In genomic region chr6:11902527-11902926, GRCh38 we compare ENCODE assay signal across 3 cellular contexts.
TF ChIP-seq lines count a peak whose summit lies in the region.

No MANE protein-coding gene starts in this region.

TF ChIP-seq in K562, 482 proteins besides CTCF, POLR2A, EP300 and RAD21 (continued from another document):
- no peak for TF ChIP-seq TRIM25 (IDR thresholded peaks at IDR 0.05; ENCODE audit: borderline replicate concordance)
- TF ChIP-seq DMBX1 (CRISPR knock-in tag; IDR thresholded peaks at IDR 0.05; ENCODE audit: borderline replicate concordance): no peak
- TF ChIP-seq MTA2 (IDR thresholded peaks at IDR 0.05; ENCODE audit: low read depth): no peak

TF ChIP-seq in HEK293T, 16 proteins besides CTCF, POLR2A, EP300 and RAD21 (continued from another document):
- TF ChIP-seq, protein P1, sequence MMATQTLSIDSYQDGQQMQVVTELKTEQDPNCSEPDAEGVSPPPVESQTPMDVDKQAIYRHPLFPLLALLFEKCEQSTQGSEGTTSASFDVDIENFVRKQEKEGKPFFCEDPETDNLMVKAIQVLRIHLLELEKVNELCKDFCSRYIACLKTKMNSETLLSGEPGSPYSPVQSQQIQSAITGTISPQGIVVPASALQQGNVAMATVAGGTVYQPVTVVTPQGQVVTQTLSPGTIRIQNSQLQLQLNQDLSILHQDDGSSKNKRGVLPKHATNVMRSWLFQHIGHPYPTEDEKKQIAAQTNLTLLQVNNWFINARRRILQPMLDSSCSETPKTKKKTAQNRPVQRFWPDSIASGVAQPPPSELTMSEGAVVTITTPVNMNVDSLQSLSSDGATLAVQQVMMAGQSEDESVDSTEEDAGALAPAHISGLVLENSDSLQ (IDR thresholded peaks at IDR 0.05): no peak
- no peak for TF ChIP-seq FOXK2 (IDR thresholded peaks at IDR 0.05)
- TF ChIP-seq SP1 (IDR thresholded peaks at IDR 0.05): no peak
- no peak for TF ChIP-seq BHLHE40 (IDR thresholded peaks at IDR 0.05; ENCODE audit: borderline replicate concordance)
- no peak for TF ChIP-seq L3MBTL2 (conservative IDR thresholded peaks at IDR 0.05)
- TF ChIP-seq ZNF384 (IDR thresholded peaks at IDR 0.05): no peak
TF ChIP-seq in HEK293T: peak in this region for 0.

TF ChIP-seq in HepG2, 621 proteins besides CTCF, POLR2A, EP300 and RAD21 (continued from another document):
- TF ChIP-seq YEATS2 (CRISPR knock-in tag; IDR thresholded peaks at IDR 0.05; ENCODE audit: borderline replicate concordance) (no peak), DMAP1 (CRISPR knock-in tag; IDR thresholded peaks at IDR 0.05) (no peak), KDM2A (CRISPR knock-in tag; IDR thresholded peaks at IDR 0.05; ENCODE audit: borderline replicate concordance, low read depth) (no peak), GATAD1 (CRISPR knock-in tag; IDR thresholded peaks at IDR 0.05) (no peak), ZNF75D (CRISPR knock-in tag; IDR thresholded peaks at IDR 0.05; ENCODE audit: borderline replicate concordance) (no peak), ZNF337 (CRISPR knock-in tag; IDR thresholded peaks at IDR 0.05; ENCODE audit: borderline replicate concordance, low read depth) (no peak), AGO1 (IDR thresholded peaks at IDR 0.05; ENCODE audit: low read depth, low read length, poor library complexity, severe bottlenecking) (no peak), ZNF605 (CRISPR knock-in tag; IDR thresholded peaks at IDR 0.05) (no peak), TGIF2 (CRISPR knock-in tag; IDR thresholded peaks at IDR 0.05) (no peak), ZNF280D (CRISPR knock-in tag; IDR thresholded peaks at IDR 0.05) (no peak), ZSCAN21 (CRISPR knock-in tag; IDR thresholded peaks at IDR 0.05; ENCODE audit: borderline replicate concordance) (no peak), FOXO4 (CRISPR knock-in tag; conservative IDR thresholded peaks at IDR 0.05) (no peak)
- TF ChIP-seq, protein P2, sequence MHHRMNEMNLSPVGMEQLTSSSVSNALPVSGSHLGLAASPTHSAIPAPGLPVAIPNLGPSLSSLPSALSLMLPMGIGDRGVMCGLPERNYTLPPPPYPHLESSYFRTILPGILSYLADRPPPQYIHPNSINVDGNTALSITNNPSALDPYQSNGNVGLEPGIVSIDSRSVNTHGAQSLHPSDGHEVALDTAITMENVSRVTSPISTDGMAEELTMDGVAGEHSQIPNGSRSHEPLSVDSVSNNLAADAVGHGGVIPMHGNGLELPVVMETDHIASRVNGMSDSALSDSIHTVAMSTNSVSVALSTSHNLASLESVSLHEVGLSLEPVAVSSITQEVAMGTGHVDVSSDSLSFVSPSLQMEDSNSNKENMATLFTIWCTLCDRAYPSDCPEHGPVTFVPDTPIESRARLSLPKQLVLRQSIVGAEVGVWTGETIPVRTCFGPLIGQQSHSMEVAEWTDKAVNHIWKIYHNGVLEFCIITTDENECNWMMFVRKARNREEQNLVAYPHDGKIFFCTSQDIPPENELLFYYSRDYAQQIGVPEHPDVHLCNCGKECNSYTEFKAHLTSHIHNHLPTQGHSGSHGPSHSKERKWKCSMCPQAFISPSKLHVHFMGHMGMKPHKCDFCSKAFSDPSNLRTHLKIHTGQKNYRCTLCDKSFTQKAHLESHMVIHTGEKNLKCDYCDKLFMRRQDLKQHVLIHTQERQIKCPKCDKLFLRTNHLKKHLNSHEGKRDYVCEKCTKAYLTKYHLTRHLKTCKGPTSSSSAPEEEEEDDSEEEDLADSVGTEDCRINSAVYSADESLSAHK (CRISPR knock-in tag; IDR thresholded peaks at IDR 0.05; ENCODE audit: borderline replicate concordance): no peak
- TF ChIP-seq, protein P3, sequence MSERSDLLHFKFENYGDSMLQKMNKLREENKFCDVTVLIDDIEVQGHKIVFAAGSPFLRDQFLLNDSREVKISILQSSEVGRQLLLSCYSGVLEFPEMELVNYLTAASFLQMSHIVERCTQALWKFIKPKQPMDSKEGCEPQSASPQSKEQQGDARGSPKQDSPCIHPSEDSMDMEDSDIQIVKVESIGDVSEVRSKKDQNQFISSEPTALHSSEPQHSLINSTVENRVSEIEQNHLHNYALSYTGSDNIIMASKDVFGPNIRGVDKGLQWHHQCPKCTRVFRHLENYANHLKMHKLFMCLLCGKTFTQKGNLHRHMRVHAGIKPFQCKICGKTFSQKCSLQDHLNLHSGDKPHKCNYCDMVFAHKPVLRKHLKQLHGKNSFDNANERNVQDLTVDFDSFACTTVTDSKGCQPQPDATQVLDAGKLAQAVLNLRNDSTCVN (CRISPR knock-in tag; IDR thresholded peaks at IDR 0.05; ENCODE audit: borderline replicate concordance): no peak
